In the genomic region with DNA sequence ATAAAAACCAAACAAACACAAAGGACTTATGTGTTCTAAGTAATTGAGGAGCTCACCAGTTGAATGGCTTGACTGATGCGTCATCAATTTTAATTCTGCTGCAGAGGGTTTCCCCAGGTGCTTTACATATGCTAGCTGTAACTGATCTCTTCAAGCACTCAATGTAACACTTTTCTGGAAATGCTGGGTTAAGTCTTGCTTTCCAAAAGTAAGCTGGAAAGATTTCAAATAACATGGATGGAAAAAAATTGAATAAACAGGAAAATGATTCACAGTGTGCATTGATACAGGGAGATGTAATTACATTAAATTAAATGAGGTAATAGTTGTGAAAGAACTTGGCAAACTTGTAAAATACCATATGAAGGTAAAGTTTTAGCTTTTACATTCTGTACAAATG, we compare ENCODE assay signal across 17 cellular contexts.
"Had no signal": no experiment of that assay in that cellular context is flagged by ENCODE, and none has a peak within 500 bp of the region (broad histone marks: within the 10 kb centered on the region; RNA-seq: fewer than 3 reads in every experiment).

No MANE protein-coding gene starts in this region.

- H3K4me3 ChIP-seq: breast epithelium, mucosa of descending colon, skin epidermis, stomach, thoracic aorta had no signal

- H3K36me3 ChIP-seq: breast epithelium, neutrophil, stomach, thoracic aorta had no signal

- H3K27me3 ChIP-seq: breast epithelium, stomach had no signal

- ATAC-seq: left lobe of liver; mucosa of descending colon; naive thymus-derived CD8-positive, alpha-beta T cell had no signal

- H3K27ac ChIP-seq: breast epithelium, epithelial cell of prostate, neutrophil, skin epidermis, stomach, thoracic aorta had no signal

- FAIRE-seq: TTC549 had no signal

- H3K4me1 ChIP-seq: breast epithelium, stomach had no signal

- DNase-seq: activated B cell treated with CpG ODN at 0.5 μM for 24 hours; activated effector memory CD4-positive, alpha-beta T cell treated with Interleukin-2 at 50 U/mL for 16 hours; activated T-cell treated with anti-CD3 and anti-CD28 coated beads, Interleukin-2, amount 50 U/mL, for 1 hour; foreskin melanocyte; head of caudate nucleus; mucosa of descending colon; naive thymus-derived CD8-positive, alpha-beta T cell; retina; stomach; T-helper 2 cell had no signal

- H3K9me3 ChIP-seq: breast epithelium, mucosa of descending colon, neutrophil, stomach, thoracic aorta had no signal
